Comparison of ENCODE assay signal across 8 cellular contexts in genomic region chr1:17586172-17586963, GRCh38. TPM values are rescaled to one million over a fixed set of nuclear protein-coding genes. Genes with fewer than 3 reads are reported as not detected.
DNase-seq lines count a peak whose midpoint lies in the region; ATAC-seq and TF ChIP-seq lines count a peak whose summit lies in the region.

No MANE protein-coding gene starts in this region.

- H3K4me1 ChIP-seq in psoas muscle = peaks cover 23% of the 10 kb centered on the region

- no peaks in the 10 kb centered on the region for H3K27me3 ChIP-seq in psoas muscle (ENCODE audit: insufficient read depth in 3 of 3, low read length in 2 of 3)

- DNase-seq in GM03348 (ENCODE audit: low spot score) (peak; percentile 93), RKO (ENCODE audit: low spot score) (peak; percentile 35), fibroblast of pulmonary artery (ENCODE audit: low read depth) (peak; percentile 79), psoas muscle (peak in 1 of 2 donors; percentile 43), NCI-H2029 (lab: John Stamatoyannopoulos, UW) (no peak)
- DNase-seq in activated naive CD8-positive, alpha-beta T cell treated with anti-CD3 and anti-CD28 coated beads for 36 hours = no peak

- ATAC-seq in psoas muscle (peak; percentile 54 to 77 (median 68)), GM21529 (IDR thresholded peaks at IDR 0.05; ENCODE audit: unreplicated experiment) (no peak), HG03175 (IDR thresholded peaks at IDR 0.05; ENCODE audit: unreplicated experiment) (no peak)

- intact Hi-C loops in psoas muscle (cut with DNase I) = no loop called here

- H3K4me3 ChIP-seq in fibroblast of pulmonary artery (replicated peaks; ENCODE audit: low read depth, low read length) (no peak overlapping the region), psoas muscle (no peak overlapping the region)

- peak overlapping the region; percentile 66 for H3K27ac ChIP-seq in psoas muscle

- TF ChIP-seq CTCF in fibroblast of pulmonary artery (IDR thresholded peaks at IDR 0.05; ENCODE audit: low read length, missing control alignments) (no peak), psoas muscle (IDR thresholded peaks at IDR 0.05) (no peak)

- peaks cover 0 to 8% of the 10 kb centered on the region in 2 donors for H3K36me3 ChIP-seq in psoas muscle (ENCODE audit: insufficient read depth in 1 of 2, low read depth in 1 of 2)

- no peak overlapping the region for H3K27ac Mint-ChIP-seq in activated naive CD8-positive, alpha-beta T cell treated with anti-CD3 and anti-CD28 coated beads for 36 hours

- no peaks in the 10 kb centered on the region for H3K27me3 Mint-ChIP-seq in activated naive CD8-positive, alpha-beta T cell treated with anti-CD3 and anti-CD28 coated beads for 36 hours

- no peak overlapping the region for H3K4me3 Mint-ChIP-seq in activated naive CD8-positive, alpha-beta T cell treated with anti-CD3 and anti-CD28 coated beads for 36 hours

- no peaks in the 10 kb centered on the region for H3K9me3 Mint-ChIP-seq in activated naive CD8-positive, alpha-beta T cell treated with anti-CD3 and anti-CD28 coated beads for 36 hours

- H3K36me3 Mint-ChIP-seq in activated naive CD8-positive, alpha-beta T cell treated with anti-CD3 and anti-CD28 coated beads for 36 hours = no peaks in the 10 kb centered on the region

- 71 to 80% (median 77%) methylated on average over 10 of the region's 10 CpGs for WGBS in psoas muscle, 3 donors

- H3K4me1 Mint-ChIP-seq in activated naive CD8-positive, alpha-beta T cell treated with anti-CD3 and anti-CD28 coated beads for 36 hours = no peaks in the 10 kb centered on the region

- H3K9me3 ChIP-seq in psoas muscle = no peaks in the 10 kb centered on the region

RNA-seq across cellular contexts. Expression of gene ARHGEF10L, which starts 46.9 kb away (rescaled TPM):
- total RNA-seq in psoas muscle = 100 to 1,000 TPM in 1 of 4 donors, 10 to 100 TPM in 3; 25.6 to 108 (median 43.3) TPM
- polyA plus RNA-seq in psoas muscle = 10 to 100 TPM; 18.8 to 52.5 (median 36.1) TPM
- not detected for total RNA-seq in activated naive CD8-positive, alpha-beta T cell treated with anti-CD3 and anti-CD28 coated beads for 36 hours

Comparison
In these comparisons a context has a peak if more than half of its experiments do, and no peak if none do; other contexts are left out.
1. DNase-seq: peak in GM03348 (single experiment), RKO (single experiment) and fibroblast of pulmonary artery (single experiment); none in NCI-H2029 (single experiment) and activated naive CD8-positive, alpha-beta T cell treated with anti-CD3 and anti-CD28 coated beads for 36 hours (single experiment).
2. ATAC-seq: peak in psoas muscle (4 of 4); none in GM21529 (single experiment) and HG03175 (single experiment).
3. RNA of gene ARHGEF10L, which starts 46.9 kb away (total RNA-seq): 25.6 to 108 TPM in psoas muscle; not detected in activated naive CD8-positive, alpha-beta T cell treated with anti-CD3 and anti-CD28 coated beads for 36 hours; every median in the first group is over 10 times any median in the second.